9 cellular contexts compared by ENCODE assay signal in the genomic region with DNA sequence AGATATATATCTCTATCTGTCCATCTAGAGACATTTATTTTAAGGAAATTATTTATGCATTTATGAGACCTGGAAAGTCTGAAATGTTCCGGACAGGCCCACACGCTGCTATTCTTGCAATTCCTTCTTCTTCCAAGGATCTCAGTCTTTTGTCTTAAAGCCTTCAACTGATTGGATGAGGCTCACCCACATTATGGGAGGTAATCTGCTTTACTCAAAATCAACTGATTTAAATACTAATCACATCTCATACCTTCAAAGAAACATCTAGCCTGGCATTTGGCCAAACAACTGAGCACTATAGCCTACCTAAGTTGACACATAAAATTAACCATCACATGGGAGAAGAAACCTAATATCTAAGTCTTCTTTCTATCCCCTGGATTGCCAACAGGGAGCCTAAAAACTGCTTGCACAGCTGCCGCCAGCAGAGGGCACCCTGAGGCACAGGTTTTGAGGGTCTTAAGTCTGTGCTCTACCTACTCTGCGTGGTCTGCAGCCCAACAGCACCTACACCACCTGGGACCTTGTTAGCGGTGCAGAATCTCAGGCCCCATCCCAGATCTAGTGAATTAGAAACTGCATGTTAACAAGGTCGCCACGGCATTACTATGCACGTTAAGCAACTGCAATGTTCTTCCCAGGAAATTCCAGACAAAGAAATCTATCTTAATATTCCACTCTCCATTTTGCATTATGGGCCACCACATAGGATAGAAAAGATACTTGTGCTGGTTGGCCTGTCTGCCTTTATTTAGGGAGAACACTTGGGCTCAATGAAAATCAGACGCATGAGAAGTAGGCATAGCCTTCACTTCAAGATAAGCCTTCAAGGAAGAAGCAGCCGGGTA.
DNase-seq lines count a peak whose midpoint lies in the region; ATAC-seq, FAIRE-seq and TF ChIP-seq lines count a peak whose summit lies in the region.
"Had no signal": no experiment of that assay in that cellular context is flagged by ENCODE, and none has a peak within 500 bp of the region (broad histone marks: within the 10 kb centered on the region; RNA-seq: fewer than 3 reads in every experiment).

No MANE protein-coding gene starts in this region.

- H3K27me3 ChIP-seq in K562 (ENCODE audit: control insufficient read depth in 2 of 2, insufficient read depth in 2 of 2, low read length in 2 of 2) (no peaks in the 10 kb centered on the region), mesenchymal stem cell (ENCODE audit: control insufficient read depth in 1 of 2, insufficient read depth in 1 of 2, low read length in 2 of 2) (no peaks in the 10 kb centered on the region), ascending aorta (no peaks in the 10 kb centered on the region)

- no peak overlapping the region for H2BK120ac ChIP-seq in mesenchymal stem cell (ENCODE audit: low read depth, low read length)

- H3K27ac ChIP-seq in K562 (ENCODE audit: extremely low read depth, low read depth, low read length) (no peak overlapping the region), mesenchymal stem cell (ENCODE audit: low read length, poor library complexity, severe bottlenecking) (no peak overlapping the region), ascending aorta (no peak overlapping the region)
- H3K27ac ChIP-seq: epithelial cell of prostate had no signal

- in situ Hi-C loops in K562 (cut with MboI), result no loop called here

- no peak for TF ChIP-seq POLR2A in K562 (conservative IDR thresholded peaks at IDR 0.05)

- H2AK5ac ChIP-seq in mesenchymal stem cell (ENCODE audit: low read length, severe bottlenecking), result no peak overlapping the region

- H3K9ac ChIP-seq in K562 (ENCODE audit: insufficient read depth in 1 of 2, low read depth in 2 of 2, low read length in 2 of 2) (no peak overlapping the region), mesenchymal stem cell (ENCODE audit: low read length) (no peak overlapping the region)

- H3K4ac ChIP-seq in mesenchymal stem cell (ENCODE audit: low read depth in 1 of 2, low read length in 2 of 2), result no peak overlapping the region

- H3K36me3 Mint-ChIP-seq in T-helper 17 cell (ENCODE audit: low read depth), result no peaks in the 10 kb centered on the region

- H3K14ac ChIP-seq in mesenchymal stem cell (ENCODE audit: low read length in 2 of 2), result no peak overlapping the region

- no peak overlapping the region for H2AFZ ChIP-seq in K562 (ENCODE audit: low read depth, low read length)
- H2AFZ ChIP-seq in mesenchymal stem cell (ENCODE audit: low read depth, low read length), result no peak overlapping the region

- H3K4me1 ChIP-seq in K562 (replicated peaks in 1 of 2; ENCODE audit: control insufficient read depth in 2 of 2, insufficient read depth in 2 of 2, low read length in 2 of 2) (no peaks in the 10 kb centered on the region), mesenchymal stem cell (ENCODE audit: control insufficient read depth, insufficient read depth, low read depth, low read length) (peaks cover 2% of the 10 kb centered on the region), ascending aorta (no peaks in the 10 kb centered on the region)

- H3K36me3 ChIP-seq in K562 (ENCODE audit: control insufficient read depth, insufficient read depth, low read length) (peaks cover under 1% of the 10 kb centered on the region; the same call in 1 of the 3 replicates), mesenchymal stem cell (ENCODE audit: control insufficient read depth in 1 of 2, insufficient read depth in 2 of 2, low read depth in 1 of 2, low read length in 2 of 2) (no peaks in the 10 kb centered on the region), ascending aorta (no peaks in the 10 kb centered on the region)

- TF ChIP-seq RAD21 in K562 (CRISPR knock-in tag; conservative IDR thresholded peaks at IDR 0.05 in 1 of 2, IDR thresholded peaks at IDR 0.05 in 1 of 2), result peak in 1 of 2 experiments; percentile 43; a peak in 2 of 4 replicates

- BruUV-seq in K562 (replicated peaks; lab: Mats Ljungman, UMichigan), result no TSS peak

- intact Hi-C loops in K562 (cut with micrococcal nuclease), result loop anchor here (10.0 kb wide), 2 partner anchors 261 to 499 kb away; no protein-coding TSS in a partner anchor
- intact Hi-C loops in ascending aorta (cut with DNase I), result no loop called here

- no peak overlapping the region for H2BK15ac ChIP-seq in mesenchymal stem cell (ENCODE audit: low read depth, poor library complexity, severe bottlenecking)

- TF ChIP-seq EP300 in K562 (IDR thresholded peaks at IDR 0.05; ENCODE audit: low read length), result no peak

- CTCF ChIA-PET in AG04449 (lab: Yijun Ruan, JAX), result interaction anchor here (0.7 to 1.7 kb wide), 2 partner anchors 204 to 493 kb away, joined by 3 read pairs; no protein-coding TSS in a partner anchor
- CTCF ChIA-PET in K562 (lab: Yijun Ruan, JAX; ENCODE audit: low intra/inter-chr PET ratio), result interaction anchor here (0.7 kb wide), 1 partner anchor 262 kb away, joined by 3 read pairs; no protein-coding TSS in a partner anchor

- H3K27me3 Mint-ChIP-seq in T-helper 17 cell, result no peaks in the 10 kb centered on the region

- POLR2A ChIA-PET in AG04449 (lab: Yijun Ruan, JAX) (no interaction called here), K562 (lab: Yijun Ruan, JAX) (no interaction called here)

- 67% methylated on average over 8 of the region's 10 CpGs for WGBS in K562 (ENCODE audit: insufficient coverage, low coverage, missing lambda C conversion rate)
- WGBS in mesenchymal stem cell, result 41% methylated on average over 10 of the region's 10 CpGs

- no peak overlapping the region for H3K27ac Mint-ChIP-seq in T-helper 17 cell

- no peak overlapping the region for H2BK12ac ChIP-seq in mesenchymal stem cell (ENCODE audit: low read length in 2 of 2)

- no peak for DNase-seq in AG04449 (ENCODE audit: low read depth, low spot score)
- peak; percentile 54 for DNase-seq in NCI-H1694 treated with DMSO at 0.1 percent for 48 hours (lab: John Stamatoyannopoulos, UW)
- DNase-seq in K562 (ENCODE audit: extremely low read depth in 1 of 4, low spot score in 3 of 4), result peak; percentile 7 to 25 (median 12)
- peak; percentile 16 for DNase-seq in mesenchymal stem cell
- DNase-seq in ascending aorta (ENCODE audit: low spot score in 2 of 2), result no peak
- no peak for DNase-seq in T-helper 17 cell

- no peaks in the 10 kb centered on the region for H3K9me1 ChIP-seq in K562 (ENCODE audit: control insufficient read depth, insufficient read depth, low read length)

- no peaks in the 10 kb centered on the region for H3K79me1 ChIP-seq in mesenchymal stem cell (replicated peaks; ENCODE audit: low read length, poor library complexity, severe bottlenecking)

- no peaks in the 10 kb centered on the region for H3K9me3 ChIP-seq in K562 (replicated peaks; ENCODE audit: control insufficient read depth, insufficient read depth, low read depth, low read length)
- no peaks in the 10 kb centered on the region for H3K9me3 ChIP-seq in mesenchymal stem cell (ENCODE audit: control insufficient read depth, low read length)
- H3K9me3 ChIP-seq in ascending aorta, result no peaks in the 10 kb centered on the region
- no peaks in the 10 kb centered on the region for H3K9me3 ChIP-seq in T-helper 17 cell (ENCODE audit: control insufficient read depth, low read length, poor library complexity, severe bottlenecking)

- peak; percentile 64 for ATAC-seq in K562
- no peak for ATAC-seq in T-helper 17 cell
- no peak for ATAC-seq in HG03159 (IDR thresholded peaks at IDR 0.05; ENCODE audit: unreplicated experiment)

- no peak overlapping the region for H3K23ac ChIP-seq in mesenchymal stem cell (ENCODE audit: low read length in 2 of 2)

- no peaks in the 10 kb centered on the region for H3K79me2 ChIP-seq in K562 (ENCODE audit: control insufficient read depth, insufficient read depth, low read length)

- H3K4me3 ChIP-seq in AG04449 (ENCODE audit: low read depth, low read length), result no peak overlapping the region
- no peak overlapping the region for H3K4me3 ChIP-seq in K562
- H3K4me3 ChIP-seq in mesenchymal stem cell (ENCODE audit: insufficient read depth in 1 of 2, low read depth in 1 of 2, low read length in 2 of 2), result peak overlapping the region; percentile 35 to 41
- no peak overlapping the region for H3K4me3 ChIP-seq in ascending aorta

- no peak overlapping the region for H4K91ac ChIP-seq in mesenchymal stem cell (ENCODE audit: low read length)

- peak; percentile 72 for TF ChIP-seq CTCF in AG04449 (IDR thresholded peaks at IDR 0.05; ENCODE audit: insufficient read depth, low read length, missing control alignments)
- peak; percentile 59 for TF ChIP-seq CTCF in GM12874 (IDR thresholded peaks at IDR 0.05; ENCODE audit: insufficient read depth, low read depth, low read length)
- TF ChIP-seq CTCF in K562 (IDR thresholded peaks at IDR 0.05 in 2 of 3, conservative IDR thresholded peaks at IDR 0.05 in 1 of 3; ENCODE audit: insufficient read depth in 2 of 3, low read depth in 1 of 3, low read length in 3 of 3), result peak; percentile 41 to 67 (median 58)
- peak in 1 of 3 experiments; percentile 4 for TF ChIP-seq CTCF in ascending aorta (IDR thresholded peaks at IDR 0.05)

- H3K4me1 Mint-ChIP-seq in T-helper 17 cell, result no peaks in the 10 kb centered on the region

- H4K8ac ChIP-seq in mesenchymal stem cell (ENCODE audit: low read length), result no peak overlapping the region

- H2BK5ac ChIP-seq in mesenchymal stem cell (ENCODE audit: low read depth, low read length, poor library complexity, severe bottlenecking), result no peak overlapping the region

- no peak overlapping the region for H3K18ac ChIP-seq in mesenchymal stem cell (ENCODE audit: low read depth in 1 of 2, low read length in 2 of 2)

- no peaks in the 10 kb centered on the region for H4K20me1 ChIP-seq in K562 (replicated peaks; ENCODE audit: control insufficient read depth, insufficient read depth, low read length)

- H3K4me3 Mint-ChIP-seq in T-helper 17 cell, result no peak overlapping the region

- H3K4me2 ChIP-seq in K562 (ENCODE audit: insufficient read depth, low read length), result no peak overlapping the region
- no peak overlapping the region for H3K4me2 ChIP-seq in mesenchymal stem cell (ENCODE audit: low read length, poor library complexity, severe bottlenecking)

- FAIRE-seq in K562 (lab: Jason Lieb, UNC), result no peak

TF ChIP-seq in K562, 482 proteins besides CTCF, POLR2A, EP300 and RAD21:
- TF ChIP-seq ZNF134 (CRISPR knock-in tag; conservative IDR thresholded peaks at IDR 0.05) (peak; percentile 92), SREBF1 (IDR thresholded peaks at IDR 0.05; ENCODE audit: borderline replicate concordance, low read depth, low read length) (no peak), RUNX1 (IDR thresholded peaks at IDR 0.05; ENCODE audit: low read depth) (no peak)

Comparison
In these comparisons a context has a peak if more than half of its experiments do, and no peak if none do; other contexts are left out.
1. DNase-seq: peak in NCI-H1694 treated with DMSO at 0.1 percent for 48 hours (single experiment), K562 (4 of 4) and mesenchymal stem cell (single experiment); none in AG04449 (single experiment), ascending aorta (0 of 2) and T-helper 17 cell (0 of 3).
2. H3K4me3 ChIP-seq: peak in mesenchymal stem cell (2 of 2); none in AG04449 (single experiment), K562 (single experiment) and ascending aorta (0 of 2).